In the genomic region with DNA sequence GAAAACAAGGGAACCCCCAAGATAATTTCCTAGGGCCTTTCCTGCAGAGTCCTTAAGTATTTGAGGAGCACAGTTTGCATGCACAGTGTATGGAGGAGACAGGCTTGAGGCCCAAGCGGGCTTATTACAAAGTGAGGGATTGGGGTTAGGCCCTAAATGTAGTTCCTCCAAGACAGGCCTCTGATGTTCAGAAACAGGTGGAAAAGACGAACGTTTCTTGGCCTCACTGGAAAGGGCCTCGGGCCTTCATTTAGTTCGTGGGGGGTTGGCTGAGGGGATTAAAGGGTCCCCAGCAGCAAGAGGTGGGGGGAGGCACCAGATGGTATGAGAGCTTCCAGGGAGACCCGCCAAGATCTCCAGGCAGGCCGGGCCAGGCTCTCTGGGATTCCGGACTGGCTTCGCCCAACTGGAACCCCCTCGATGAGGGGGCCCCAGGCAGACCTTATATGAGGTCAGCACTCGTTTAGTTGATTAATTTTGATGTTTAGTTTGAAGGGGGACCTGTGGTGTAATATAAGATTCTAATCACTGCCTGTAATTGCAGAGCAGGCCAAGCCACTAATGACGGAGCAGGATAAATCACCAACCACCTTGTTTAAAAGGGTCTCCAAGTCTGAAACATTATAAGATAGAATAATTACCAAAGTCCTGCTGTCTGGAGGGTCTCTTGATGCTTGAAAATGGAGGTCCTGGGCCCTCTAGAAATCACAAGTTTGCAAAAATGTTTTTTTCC, we compare ENCODE assay signal across 8 cellular contexts. TPM values are rescaled to one million over a fixed set of nuclear protein-coding genes. Genes with fewer than 3 reads are reported as not detected.
A peak's percentile ranks its signal among the peaks of the same experiment; 100 is the strongest.
DNase-seq lines count a peak whose midpoint lies in the region; FAIRE-seq and TF ChIP-seq lines count a peak whose summit lies in the region.

No MANE protein-coding gene starts in this region.

- H3K4me1 Mint-ChIP-seq in Caco-2 (ENCODE audit: low read depth, unreplicated experiment) (no peaks in the 10 kb centered on the region), nephron progenitor cell (peaks cover 66% of the 10 kb centered on the region)

- peak overlapping the region; percentile 58 for H3K27ac Mint-ChIP-seq in Caco-2 (ENCODE audit: unreplicated experiment)
- H3K27ac Mint-ChIP-seq in nephron progenitor cell: peak overlapping the region; percentile 90

- peaks cover 33% of the 10 kb centered on the region for H3K36me3 Mint-ChIP-seq in Caco-2 (ENCODE audit: insufficient read depth, unreplicated experiment)
- peaks cover 36% of the 10 kb centered on the region for H3K36me3 Mint-ChIP-seq in nephron progenitor cell (ENCODE audit: low read depth)

- H3K27me3 Mint-ChIP-seq in Caco-2 (ENCODE audit: insufficient read depth, unreplicated experiment) (no peaks in the 10 kb centered on the region), nephron progenitor cell (ENCODE audit: low read depth, poor library complexity) (no peaks in the 10 kb centered on the region)

- H3K9me3 Mint-ChIP-seq in Caco-2 (ENCODE audit: unreplicated experiment) (no peaks in the 10 kb centered on the region), nephron progenitor cell (no peaks in the 10 kb centered on the region)

- FAIRE-seq in HTR-8/SVneo (lab: Jason Lieb, UNC): no peak

- intact Hi-C loops in Caco-2 (cut with micrococcal nuclease; ENCODE audit: unreplicated experiment): no loop called here

- DNase-seq in Caco-2 (no peak), LHCN-M2 (ENCODE audit: low read depth) (peak; percentile 33), choroid plexus epithelial cell (ENCODE audit: low read depth) (no peak), nephron progenitor cell (no peak), islet precursor cell (no peak), HTR-8/SVneo (ENCODE audit: insufficient read length, low spot score) (no peak), coronary artery (ENCODE audit: low spot score) (no peak), A172 (ENCODE audit: low spot score) (no peak)

- BruUV-seq in Caco-2 (replicated peaks; lab: Mats Ljungman, UMichigan): no TSS peak

- peaks cover 32% of the 10 kb centered on the region for H3K4me1 ChIP-seq in Caco-2

- CTCF ChIA-PET in Caco-2 (lab: Charles Lee): no interaction called here

- H3K4me3 Mint-ChIP-seq in Caco-2 (ENCODE audit: unreplicated experiment) (peak overlapping the region; percentile 71), nephron progenitor cell (peak overlapping the region; percentile 88)

- no peaks in the 10 kb centered on the region; the same call in 1 of the 2 replicates for H3K36me3 ChIP-seq in Caco-2 (ENCODE audit: control insufficient read depth, insufficient read depth, low read length)

- H3K4me3 ChIP-seq in Caco-2 (ENCODE audit: low read depth, low read length): peak overlapping the region; percentile 66
- peak overlapping the region; percentile 71 for H3K4me3 ChIP-seq in choroid plexus epithelial cell (ENCODE audit: low read depth, low read length)
- no peak overlapping the region for H3K4me3 ChIP-seq in coronary artery

- TF ChIP-seq CTCF in Caco-2 (IDR thresholded peaks at IDR 0.05; ENCODE audit: insufficient read depth in 1 of 2, low read depth in 1 of 2, low read length in 1 of 2, severe bottlenecking in 1 of 2, unreplicated experiment in 1 of 2) (no peak), choroid plexus epithelial cell (conservative IDR thresholded peaks at IDR 0.05; ENCODE audit: low read depth, low read length) (no peak), nephron progenitor cell (IDR thresholded peaks at IDR 0.05) (no peak), coronary artery (IDR thresholded peaks at IDR 0.05) (no peak)

- no peaks in the 10 kb centered on the region for H3K27me3 ChIP-seq in Caco-2 (replicated peaks; ENCODE audit: control insufficient read depth, insufficient read depth, low read length)

- no peak overlapping the region for H3K27ac ChIP-seq in coronary artery

- no peaks in the 10 kb centered on the region for H3K9me3 ChIP-seq in Caco-2

- POLR2A ChIA-PET in Caco-2 (lab: Charles Lee): no interaction called here

RNA-seq across cellular contexts. Expression of a gene that starts 2.0 kb away (rescaled TPM):
- total RNA-seq in Caco-2 (2022) (301 and 322 TPM in 2 replicates), LHCN-M2 (2014; rRNA removed) (420 and 508 TPM in 2 replicates)
- polyA plus RNA-seq in LHCN-M2 (2012): 237 TPM
- 72.3 and 117 TPM in 2 replicates for total RNA-seq in A172 (2014; rRNA removed; shearing (Covaris generic))

RNA-seq across cellular contexts. Expression of a gene that starts 10.1 kb away (rescaled TPM):
- 14.3 and 16.0 TPM in 2 replicates for total RNA-seq in Caco-2 (2022)
- total RNA-seq in LHCN-M2 (2014; rRNA removed): 73.4 and 75.4 TPM in 2 replicates
- 55.3 TPM for polyA plus RNA-seq in LHCN-M2 (2012)
- 49.6 and 70.8 TPM in 2 replicates for total RNA-seq in A172 (2014; rRNA removed; shearing (Covaris generic))
